Comparison of ENCODE assay signal across 8 cellular contexts in the genomic region with DNA sequence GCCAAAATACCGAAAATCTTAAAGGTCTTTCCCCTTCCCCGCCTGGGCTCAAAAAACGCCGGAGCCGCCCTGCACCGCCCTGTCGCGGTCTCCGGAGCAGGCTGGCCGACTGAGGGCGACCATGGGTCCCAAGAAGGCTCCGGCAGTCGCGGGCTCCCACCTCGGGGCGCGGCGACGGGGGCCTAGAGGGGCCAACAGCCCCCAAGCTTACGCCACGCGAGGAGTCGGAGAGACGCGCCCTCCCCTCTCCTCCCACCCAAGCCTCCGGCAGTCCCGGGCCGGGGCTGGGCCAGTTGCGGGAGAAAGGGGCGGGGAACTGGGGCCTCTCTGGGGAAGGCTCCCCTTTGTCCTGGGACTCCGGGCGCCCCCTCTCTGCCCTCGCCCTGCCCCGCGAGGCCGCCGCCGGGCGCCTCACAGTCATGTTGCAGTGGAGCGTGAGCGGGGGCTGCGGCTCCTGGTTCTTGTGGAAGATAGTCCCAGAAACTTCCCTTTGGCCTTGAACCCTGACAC.
DNase-seq lines count a peak whose midpoint lies in the region; FAIRE-seq and TF ChIP-seq lines count a peak whose summit lies in the region.

No MANE protein-coding gene starts in this region.

- H3K4me3 Mint-ChIP-seq in astrocyte (ENCODE audit: unreplicated experiment) = peak overlapping the region; percentile 84

- H3K4me3 ChIP-seq in BE2C (ENCODE audit: low read depth, low read length) (peak overlapping the region; percentile 50), KMS-11 (IDR thresholded peaks at IDR 0.05; ENCODE audit: insufficient read depth, low read depth, low read length) (no peak overlapping the region), astrocyte (ENCODE audit: insufficient read depth, low read depth, low read length) (peak overlapping the region; percentile 57), iPS-11a (ENCODE audit: low read depth, low read length) (peak overlapping the region; percentile 54), skeletal muscle cell (ENCODE audit: low read depth, low read length) (peak overlapping the region; percentile 67)

- no peaks in the 10 kb centered on the region for H3K9me3 Mint-ChIP-seq in astrocyte (ENCODE audit: unreplicated experiment)

- H3K9ac ChIP-seq in KMS-11 = peak overlapping the region; percentile 63
- peak overlapping the region; percentile 66 for H3K9ac ChIP-seq in astrocyte (ENCODE audit: low read length)

- H3K27ac Mint-ChIP-seq in astrocyte (ENCODE audit: unreplicated experiment) = no peak overlapping the region

- no peaks in the 10 kb centered on the region for H3K36me3 ChIP-seq in BE2C
- H3K36me3 ChIP-seq in KMS-11 (ENCODE audit: insufficient read depth) = no peaks in the 10 kb centered on the region
- H3K36me3 ChIP-seq in astrocyte (ENCODE audit: insufficient read depth, low read length) = no peaks in the 10 kb centered on the region

- H3K27me3 ChIP-seq in BE2C (peaks cover 29% of the 10 kb centered on the region), KMS-11 (ENCODE audit: insufficient read depth, low read depth) (no peaks in the 10 kb centered on the region), astrocyte (ENCODE audit: insufficient read depth, low read length) (peaks cover 22% of the 10 kb centered on the region)

- H3K4me1 ChIP-seq in BE2C = no peaks in the 10 kb centered on the region
- H3K4me1 ChIP-seq in KMS-11 (ENCODE audit: low read depth, poor library complexity, severe bottlenecking) = no peaks in the 10 kb centered on the region
- no peaks in the 10 kb centered on the region for H3K4me1 ChIP-seq in astrocyte (ENCODE audit: insufficient read depth, low read length)

- H2AFZ ChIP-seq in KMS-11 (ENCODE audit: low read depth) (peak overlapping the region; percentile 90), astrocyte (ENCODE audit: low read depth, low read length) (peak overlapping the region; percentile 84)

- TF ChIP-seq CTCF in BE2C (IDR thresholded peaks at IDR 0.05; ENCODE audit: low read depth, low read length) = no peak
- TF ChIP-seq CTCF in KMS-11 (conservative IDR thresholded peaks at IDR 0.05; ENCODE audit: low read depth, low read length) = no peak
- no peak for TF ChIP-seq CTCF in astrocyte (IDR thresholded peaks at IDR 0.05; ENCODE audit: insufficient read depth, low read depth, low read length)

- 0 out of 2 replicates have a peak overlapping the region, but pooled peaks have one; percentile 22 for H3K27ac ChIP-seq in KMS-11
- H3K27ac ChIP-seq in astrocyte (ENCODE audit: low read depth, low read length) = no peak overlapping the region

- DNase-seq in BE2C (no peak), GM19240 (ENCODE audit: insufficient read length, low spot score) (peak; percentile 51), astrocyte (ENCODE audit: low read depth) (no peak), skeletal muscle cell (ENCODE audit: low read depth) (no peak), NCI-H1105 treated with DMSO at 0.1 percent for 48 hours (lab: John Stamatoyannopoulos, UW) (no peak), activated gamma-delta T cell (lab: John Stamatoyannopoulos, UW) (no peak)

- H4K20me1 ChIP-seq in KMS-11 (ENCODE audit: insufficient read depth) = no peaks in the 10 kb centered on the region
- H4K20me1 ChIP-seq in astrocyte (ENCODE audit: insufficient read depth, low read length) = no peaks in the 10 kb centered on the region

- no peak for FAIRE-seq in astrocyte (lab: Jason Lieb, UNC)

- H3K9me3 ChIP-seq in BE2C (no peaks in the 10 kb centered on the region), astrocyte (ENCODE audit: insufficient read depth, low read depth, low read length) (no peaks in the 10 kb centered on the region)

- H3K27me3 Mint-ChIP-seq in astrocyte (ENCODE audit: low read depth, unreplicated experiment) = peaks cover 53% of the 10 kb centered on the region

- H3K4me2 ChIP-seq in KMS-11 (peak overlapping the region; percentile 48), astrocyte (ENCODE audit: low read length) (peak overlapping the region; percentile 84)

- H3K79me2 ChIP-seq in KMS-11 (ENCODE audit: insufficient read depth, low read depth) (no peaks in the 10 kb centered on the region), astrocyte (ENCODE audit: insufficient read depth, low read length) (no peaks in the 10 kb centered on the region)

- no peaks in the 10 kb centered on the region for H3K4me1 Mint-ChIP-seq in astrocyte (ENCODE audit: low read depth, unreplicated experiment)

- no peaks in the 10 kb centered on the region for H3K36me3 Mint-ChIP-seq in astrocyte (ENCODE audit: low read depth, unreplicated experiment)
